1 cellular context compared by ENCODE assay signal in the genomic region with DNA sequence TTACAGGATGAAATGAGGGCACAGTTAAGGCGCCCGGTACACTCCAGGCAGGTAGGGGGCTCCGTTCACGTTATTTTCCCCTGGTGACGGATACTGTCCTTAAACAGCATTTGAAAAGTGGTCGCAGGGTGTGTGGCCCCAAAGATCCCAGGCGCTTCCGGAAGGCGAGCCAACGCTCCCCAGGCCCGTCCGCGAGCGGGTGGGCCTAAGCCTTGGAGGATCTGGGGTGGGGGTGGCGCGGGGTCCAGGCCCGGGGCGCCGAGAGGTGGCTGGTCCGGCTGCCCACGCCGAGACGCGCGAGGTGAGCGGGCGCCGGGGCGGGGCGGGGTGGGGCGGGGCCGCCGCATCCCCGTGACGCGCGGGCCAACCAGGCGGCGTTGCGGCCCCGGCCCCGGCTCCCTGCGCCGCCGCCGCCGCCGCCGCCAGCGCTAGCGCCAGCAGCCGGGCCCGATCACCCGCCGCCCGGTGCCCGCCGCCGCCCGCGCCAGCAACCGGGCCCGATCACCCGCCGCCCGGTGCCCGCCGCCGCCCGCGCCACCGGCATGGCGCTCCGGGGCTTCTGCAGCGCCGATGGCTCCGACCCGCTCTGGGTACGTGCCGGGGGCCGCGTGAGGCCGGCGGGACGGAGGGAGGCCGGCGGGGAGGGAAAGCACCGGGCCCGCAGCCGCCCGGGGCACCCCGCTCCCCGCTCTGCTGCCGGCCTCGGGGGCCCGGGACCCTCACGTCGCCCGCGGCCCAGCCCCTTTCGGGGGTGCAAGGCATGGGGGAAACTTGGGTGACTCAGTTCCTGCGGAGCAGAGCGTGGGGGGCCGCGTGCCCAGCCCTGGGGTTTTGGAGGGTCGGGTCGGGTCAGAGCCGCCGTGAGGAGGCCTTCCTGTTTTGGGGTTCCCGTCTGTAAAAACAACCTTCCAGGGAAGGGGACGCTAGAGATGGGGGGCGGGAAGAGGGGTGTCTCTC.
TF ChIP-seq lines count a peak whose summit lies in the region.

A gene (plus strand): TSS at position 407 of the 957 bp plus-strand sequence. CDS start 136 bp downstream, at position 543.

TF ChIP-seq in HEK293, 187 proteins besides CTCF, POLR2A, EP300 and RAD21 (continued from another document):
- TF ChIP-seq KLF9 (tag by site-specific recombination; IDR thresholded peaks at IDR 0.05; ENCODE audit: low read depth) (0 out of 2 replicates have a peak, but pooled peaks have one; percentile 12), ZXDB (tag by site-specific recombination; IDR thresholded peaks at IDR 0.05) (peak; percentile 19; the same call in 1 of the 2 replicates), ZFP69B (tag by site-specific recombination; IDR thresholded peaks at IDR 0.05) (no peak), ZNF10 (tag by site-specific recombination; IDR thresholded peaks at IDR 0.05) (no peak), ZBTB8A (tag by site-specific recombination; IDR thresholded peaks at IDR 0.05) (peak; percentile 50; the same call in 1 of the 2 replicates), KLF7 (tag by site-specific recombination; IDR thresholded peaks at IDR 0.05; ENCODE audit: borderline replicate concordance) (no peak), ZNF561 (tag by site-specific recombination; IDR thresholded peaks at IDR 0.05; ENCODE audit: borderline replicate concordance) (0 out of 2 replicates have a peak, but pooled peaks have one; percentile 21), ZNF114 (tag by site-specific recombination; IDR thresholded peaks at IDR 0.05) (no peak), ZBTB7A (tag by site-specific recombination; IDR thresholded peaks at IDR 0.05; ENCODE audit: low read depth) (no peak), HOXD13 (CRISPR knock-in tag; IDR thresholded peaks at IDR 0.05; ENCODE audit: borderline replicate concordance) (no peak), ZNF792 (tag by site-specific recombination; IDR thresholded peaks at IDR 0.05) (no peak), KLF16 (tag by site-specific recombination; IDR thresholded peaks at IDR 0.05) (peak; percentile 30; the same call in 1 of the 2 replicates), EGR2 (tag by site-specific recombination; IDR thresholded peaks at IDR 0.05; ENCODE audit: low read depth) (0 out of 2 replicates have a peak, but pooled peaks have one; percentile 7), ZNF335 (tag by site-specific recombination; conservative IDR thresholded peaks at IDR 0.05) (peak; percentile 73), REPIN1 (tag by site-specific recombination; IDR thresholded peaks at IDR 0.05; ENCODE audit: low read depth) (no peak), ZFHX2 (tag by site-specific recombination; conservative IDR thresholded peaks at IDR 0.05) (0 out of 2 replicates have a peak, but pooled peaks have one; percentile 32), ZNF776 (tag by site-specific recombination; IDR thresholded peaks at IDR 0.05; ENCODE audit: borderline replicate concordance) (no peak), YY2 (tag by site-specific recombination; IDR thresholded peaks at IDR 0.05) (no peak), ZNF621 (tag by site-specific recombination; IDR thresholded peaks at IDR 0.05) (no peak)
- TF ChIP-seq, protein P1, sequence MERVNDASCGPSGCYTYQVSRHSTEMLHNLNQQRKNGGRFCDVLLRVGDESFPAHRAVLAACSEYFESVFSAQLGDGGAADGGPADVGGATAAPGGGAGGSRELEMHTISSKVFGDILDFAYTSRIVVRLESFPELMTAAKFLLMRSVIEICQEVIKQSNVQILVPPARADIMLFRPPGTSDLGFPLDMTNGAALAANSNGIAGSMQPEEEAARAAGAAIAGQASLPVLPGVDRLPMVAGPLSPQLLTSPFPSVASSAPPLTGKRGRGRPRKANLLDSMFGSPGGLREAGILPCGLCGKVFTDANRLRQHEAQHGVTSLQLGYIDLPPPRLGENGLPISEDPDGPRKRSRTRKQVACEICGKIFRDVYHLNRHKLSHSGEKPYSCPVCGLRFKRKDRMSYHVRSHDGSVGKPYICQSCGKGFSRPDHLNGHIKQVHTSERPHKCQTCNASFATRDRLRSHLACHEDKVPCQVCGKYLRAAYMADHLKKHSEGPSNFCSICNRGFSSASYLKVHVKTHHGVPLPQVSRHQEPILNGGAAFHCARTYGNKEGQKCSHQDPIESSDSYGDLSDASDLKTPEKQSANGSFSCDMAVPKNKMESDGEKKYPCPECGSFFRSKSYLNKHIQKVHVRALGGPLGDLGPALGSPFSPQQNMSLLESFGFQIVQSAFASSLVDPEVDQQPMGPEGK (tag by site-specific recombination; IDR thresholded peaks at IDR 0.05), result no peak; the same call in 1 of the 2 replicates
- TF ChIP-seq, protein P2, sequence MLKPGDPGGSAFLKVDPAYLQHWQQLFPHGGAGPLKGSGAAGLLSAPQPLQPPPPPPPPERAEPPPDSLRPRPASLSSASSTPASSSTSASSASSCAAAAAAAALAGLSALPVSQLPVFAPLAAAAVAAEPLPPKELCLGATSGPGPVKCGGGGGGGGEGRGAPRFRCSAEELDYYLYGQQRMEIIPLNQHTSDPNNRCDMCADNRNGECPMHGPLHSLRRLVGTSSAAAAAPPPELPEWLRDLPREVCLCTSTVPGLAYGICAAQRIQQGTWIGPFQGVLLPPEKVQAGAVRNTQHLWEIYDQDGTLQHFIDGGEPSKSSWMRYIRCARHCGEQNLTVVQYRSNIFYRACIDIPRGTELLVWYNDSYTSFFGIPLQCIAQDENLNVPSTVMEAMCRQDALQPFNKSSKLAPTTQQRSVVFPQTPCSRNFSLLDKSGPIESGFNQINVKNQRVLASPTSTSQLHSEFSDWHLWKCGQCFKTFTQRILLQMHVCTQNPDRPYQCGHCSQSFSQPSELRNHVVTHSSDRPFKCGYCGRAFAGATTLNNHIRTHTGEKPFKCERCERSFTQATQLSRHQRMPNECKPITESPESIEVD (tag by site-specific recombination; IDR thresholded peaks at IDR 0.05), result no peak
- TF ChIP-seq, protein P3, sequence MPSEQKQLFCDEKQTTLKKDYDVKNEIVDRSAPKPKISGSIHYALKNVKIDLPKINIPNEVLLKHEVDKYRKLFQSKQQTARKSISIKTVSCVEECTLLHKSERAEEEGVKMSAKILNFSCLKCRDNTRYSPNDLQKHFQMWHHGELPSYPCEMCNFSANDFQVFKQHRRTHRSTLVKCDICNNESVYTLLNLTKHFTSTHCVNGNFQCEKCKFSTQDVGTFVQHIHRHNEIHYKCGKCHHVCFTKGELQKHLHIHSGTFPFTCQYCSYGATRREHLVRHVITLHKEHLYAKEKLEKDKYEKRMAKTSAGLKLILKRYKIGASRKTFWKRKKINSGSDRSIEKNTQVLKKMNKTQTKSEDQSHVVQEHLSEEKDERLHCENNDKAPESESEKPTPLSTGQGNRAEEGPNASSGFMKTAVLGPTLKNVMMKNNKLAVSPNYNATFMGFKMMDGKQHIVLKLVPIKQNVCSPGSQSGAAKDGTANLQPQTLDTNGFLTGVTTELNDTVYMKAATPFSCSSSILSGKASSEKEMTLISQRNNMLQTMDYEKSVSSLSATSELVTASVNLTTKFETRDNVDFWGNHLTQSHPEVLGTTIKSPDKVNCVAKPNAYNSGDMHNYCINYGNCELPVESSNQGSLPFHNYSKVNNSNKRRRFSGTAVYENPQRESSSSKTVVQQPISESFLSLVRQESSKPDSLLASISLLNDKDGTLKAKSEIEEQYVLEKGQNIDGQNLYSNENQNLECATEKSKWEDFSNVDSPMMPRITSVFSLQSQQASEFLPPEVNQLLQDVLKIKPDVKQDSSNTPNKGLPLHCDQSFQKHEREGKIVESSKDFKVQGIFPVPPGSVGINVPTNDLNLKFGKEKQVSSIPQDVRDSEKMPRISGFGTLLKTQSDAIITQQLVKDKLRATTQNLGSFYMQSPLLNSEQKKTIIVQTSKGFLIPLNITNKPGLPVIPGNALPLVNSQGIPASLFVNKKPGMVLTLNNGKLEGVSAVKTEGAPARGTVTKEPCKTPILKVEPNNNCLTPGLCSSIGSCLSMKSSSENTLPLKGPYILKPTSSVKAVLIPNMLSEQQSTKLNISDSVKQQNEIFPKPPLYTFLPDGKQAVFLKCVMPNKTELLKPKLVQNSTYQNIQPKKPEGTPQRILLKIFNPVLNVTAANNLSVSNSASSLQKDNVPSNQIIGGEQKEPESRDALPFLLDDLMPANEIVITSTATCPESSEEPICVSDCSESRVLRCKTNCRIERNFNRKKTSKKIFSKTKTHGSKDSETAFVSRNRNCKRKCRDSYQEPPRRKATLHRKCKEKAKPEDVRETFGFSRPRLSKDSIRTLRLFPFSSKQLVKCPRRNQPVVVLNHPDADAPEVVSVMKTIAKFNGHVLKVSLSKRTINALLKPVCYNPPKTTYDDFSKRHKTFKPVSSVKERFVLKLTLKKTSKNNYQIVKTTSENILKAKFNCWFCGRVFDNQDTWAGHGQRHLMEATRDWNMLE (tag by site-specific recombination; conservative IDR thresholded peaks at IDR 0.05; ENCODE audit: low read depth), result no peak
- TF ChIP-seq, protein P4, sequence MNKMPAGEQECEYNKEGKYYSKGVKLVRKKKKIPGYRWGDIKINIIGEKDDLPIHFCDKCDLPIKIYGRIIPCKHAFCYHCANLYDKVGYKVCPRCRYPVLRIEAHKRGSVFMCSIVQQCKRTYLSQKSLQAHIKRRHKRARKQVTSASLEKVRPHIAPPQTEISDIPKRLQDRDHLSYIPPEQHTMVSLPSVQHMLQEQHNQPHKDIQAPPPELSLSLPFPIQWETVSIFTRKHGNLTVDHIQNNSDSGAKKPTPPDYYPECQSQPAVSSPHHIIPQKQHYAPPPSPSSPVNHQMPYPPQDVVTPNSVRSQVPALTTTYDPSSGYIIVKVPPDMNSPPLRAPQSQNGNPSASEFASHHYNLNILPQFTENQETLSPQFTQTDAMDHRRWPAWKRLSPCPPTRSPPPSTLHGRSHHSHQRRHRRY (tag by site-specific recombination; IDR thresholded peaks at IDR 0.05), result no peak
- TF ChIP-seq, protein P5, sequence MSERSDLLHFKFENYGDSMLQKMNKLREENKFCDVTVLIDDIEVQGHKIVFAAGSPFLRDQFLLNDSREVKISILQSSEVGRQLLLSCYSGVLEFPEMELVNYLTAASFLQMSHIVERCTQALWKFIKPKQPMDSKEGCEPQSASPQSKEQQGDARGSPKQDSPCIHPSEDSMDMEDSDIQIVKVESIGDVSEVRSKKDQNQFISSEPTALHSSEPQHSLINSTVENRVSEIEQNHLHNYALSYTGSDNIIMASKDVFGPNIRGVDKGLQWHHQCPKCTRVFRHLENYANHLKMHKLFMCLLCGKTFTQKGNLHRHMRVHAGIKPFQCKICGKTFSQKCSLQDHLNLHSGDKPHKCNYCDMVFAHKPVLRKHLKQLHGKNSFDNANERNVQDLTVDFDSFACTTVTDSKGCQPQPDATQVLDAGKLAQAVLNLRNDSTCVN (tag by site-specific recombination; optimal IDR thresholded peaks at IDR 0.05), result peak; percentile 44
- TF ChIP-seq, protein P6, sequence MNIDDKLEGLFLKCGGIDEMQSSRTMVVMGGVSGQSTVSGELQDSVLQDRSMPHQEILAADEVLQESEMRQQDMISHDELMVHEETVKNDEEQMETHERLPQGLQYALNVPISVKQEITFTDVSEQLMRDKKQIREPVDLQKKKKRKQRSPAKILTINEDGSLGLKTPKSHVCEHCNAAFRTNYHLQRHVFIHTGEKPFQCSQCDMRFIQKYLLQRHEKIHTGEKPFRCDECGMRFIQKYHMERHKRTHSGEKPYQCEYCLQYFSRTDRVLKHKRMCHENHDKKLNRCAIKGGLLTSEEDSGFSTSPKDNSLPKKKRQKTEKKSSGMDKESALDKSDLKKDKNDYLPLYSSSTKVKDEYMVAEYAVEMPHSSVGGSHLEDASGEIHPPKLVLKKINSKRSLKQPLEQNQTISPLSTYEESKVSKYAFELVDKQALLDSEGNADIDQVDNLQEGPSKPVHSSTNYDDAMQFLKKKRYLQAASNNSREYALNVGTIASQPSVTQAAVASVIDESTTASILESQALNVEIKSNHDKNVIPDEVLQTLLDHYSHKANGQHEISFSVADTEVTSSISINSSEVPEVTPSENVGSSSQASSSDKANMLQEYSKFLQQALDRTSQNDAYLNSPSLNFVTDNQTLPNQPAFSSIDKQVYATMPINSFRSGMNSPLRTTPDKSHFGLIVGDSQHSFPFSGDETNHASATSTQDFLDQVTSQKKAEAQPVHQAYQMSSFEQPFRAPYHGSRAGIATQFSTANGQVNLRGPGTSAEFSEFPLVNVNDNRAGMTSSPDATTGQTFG (tag by site-specific recombination; IDR thresholded peaks at IDR 0.05; ENCODE audit: borderline replicate concordance), result no peak
- TF ChIP-seq, protein P7, sequence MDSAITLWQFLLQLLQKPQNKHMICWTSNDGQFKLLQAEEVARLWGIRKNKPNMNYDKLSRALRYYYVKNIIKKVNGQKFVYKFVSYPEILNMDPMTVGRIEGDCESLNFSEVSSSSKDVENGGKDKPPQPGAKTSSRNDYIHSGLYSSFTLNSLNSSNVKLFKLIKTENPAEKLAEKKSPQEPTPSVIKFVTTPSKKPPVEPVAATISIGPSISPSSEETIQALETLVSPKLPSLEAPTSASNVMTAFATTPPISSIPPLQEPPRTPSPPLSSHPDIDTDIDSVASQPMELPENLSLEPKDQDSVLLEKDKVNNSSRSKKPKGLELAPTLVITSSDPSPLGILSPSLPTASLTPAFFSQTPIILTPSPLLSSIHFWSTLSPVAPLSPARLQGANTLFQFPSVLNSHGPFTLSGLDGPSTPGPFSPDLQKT (IDR thresholded peaks at IDR 0.05; ENCODE audit: borderline replicate concordance, low read depth, low read length), result no peak
- TF ChIP-seq, protein P8, sequence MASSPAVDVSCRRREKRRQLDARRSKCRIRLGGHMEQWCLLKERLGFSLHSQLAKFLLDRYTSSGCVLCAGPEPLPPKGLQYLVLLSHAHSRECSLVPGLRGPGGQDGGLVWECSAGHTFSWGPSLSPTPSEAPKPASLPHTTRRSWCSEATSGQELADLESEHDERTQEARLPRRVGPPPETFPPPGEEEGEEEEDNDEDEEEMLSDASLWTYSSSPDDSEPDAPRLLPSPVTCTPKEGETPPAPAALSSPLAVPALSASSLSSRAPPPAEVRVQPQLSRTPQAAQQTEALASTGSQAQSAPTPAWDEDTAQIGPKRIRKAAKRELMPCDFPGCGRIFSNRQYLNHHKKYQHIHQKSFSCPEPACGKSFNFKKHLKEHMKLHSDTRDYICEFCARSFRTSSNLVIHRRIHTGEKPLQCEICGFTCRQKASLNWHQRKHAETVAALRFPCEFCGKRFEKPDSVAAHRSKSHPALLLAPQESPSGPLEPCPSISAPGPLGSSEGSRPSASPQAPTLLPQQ (tag by site-specific recombination; IDR thresholded peaks at IDR 0.05), result no peak
- TF ChIP-seq, protein P9, sequence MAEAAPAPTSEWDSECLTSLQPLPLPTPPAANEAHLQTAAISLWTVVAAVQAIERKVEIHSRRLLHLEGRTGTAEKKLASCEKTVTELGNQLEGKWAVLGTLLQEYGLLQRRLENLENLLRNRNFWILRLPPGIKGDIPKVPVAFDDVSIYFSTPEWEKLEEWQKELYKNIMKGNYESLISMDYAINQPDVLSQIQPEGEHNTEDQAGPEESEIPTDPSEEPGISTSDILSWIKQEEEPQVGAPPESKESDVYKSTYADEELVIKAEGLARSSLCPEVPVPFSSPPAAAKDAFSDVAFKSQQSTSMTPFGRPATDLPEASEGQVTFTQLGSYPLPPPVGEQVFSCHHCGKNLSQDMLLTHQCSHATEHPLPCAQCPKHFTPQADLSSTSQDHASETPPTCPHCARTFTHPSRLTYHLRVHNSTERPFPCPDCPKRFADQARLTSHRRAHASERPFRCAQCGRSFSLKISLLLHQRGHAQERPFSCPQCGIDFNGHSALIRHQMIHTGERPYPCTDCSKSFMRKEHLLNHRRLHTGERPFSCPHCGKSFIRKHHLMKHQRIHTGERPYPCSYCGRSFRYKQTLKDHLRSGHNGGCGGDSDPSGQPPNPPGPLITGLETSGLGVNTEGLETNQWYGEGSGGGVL (tag by site-specific recombination; IDR thresholded peaks at IDR 0.05), result no peak
TF ChIP-seq in HEK293: peak in this region for 14.
